Comparison of ENCODE assay signal across 11 cellular contexts in genomic region chr6:168157272-168158007, GRCh38.
DNase-seq lines count a peak whose midpoint lies in the region.
"Had no signal": no experiment of that assay in that cellular context is flagged by ENCODE, and none has a peak within 500 bp of the region (broad histone marks: within the 10 kb centered on the region; RNA-seq: fewer than 3 reads in every experiment).

No MANE protein-coding gene starts in this region.

- peak overlapping the region; percentile 66; the same call in 1 of the 2 replicates for H3K27ac ChIP-seq in SK-N-MC
- H3K27ac ChIP-seq: 22Rv1 had no signal

- H3K9ac ChIP-seq in SK-N-MC (ENCODE audit: insufficient read length) = peak overlapping the region; percentile 11

- intact Hi-C loops in activated T-helper 1 cell treated with anti-CD3 and anti-CD28 coated beads, Interleukin-12 subunit alpha, Interleukin-12 subunit beta, Interleukin-2, Interleukin-4 antibody, amounts not matched to agents 30 ng/mL and 10 ng/mL and 1 ng/mL, durations not matched to agents 14 hours and 24 hours and 36 hours (cut with micrococcal nuclease) = no loop called here

- DNase-seq in NCI-H1417 (lab: John Stamatoyannopoulos, UW) = peak in 2 of 3 experiments; percentile 50 to 76
- no peak for DNase-seq in NCI-H1417 treated with DMSO at 0.1 percent for 48 hours (lab: John Stamatoyannopoulos, UW)
- DNase-seq in SK-N-MC (ENCODE audit: low read depth, low spot score) = no peak
- DNase-seq in iPS-NIHi11 (ENCODE audit: low spot score) = peak; percentile 45
- peak; percentile 37 for DNase-seq in smooth muscle cell of the brain vasculature (ENCODE audit: low read depth, low spot score)
- no peak for DNase-seq in iPS-NIHi7 (ENCODE audit: extremely low spot score)
- DNase-seq in activated T-helper 1 cell treated with anti-CD3 and anti-CD28 coated beads, Interleukin-12 subunit alpha, Interleukin-12 subunit beta, Interleukin-2, Interleukin-4 antibody, amounts not matched to agents 30 ng/mL and 10 ng/mL and 1 ng/mL, durations not matched to agents 14 hours and 24 hours and 36 hours (ENCODE audit: low spot score) = no peak
- no peak for DNase-seq in activated effector memory CD4-positive, alpha-beta T cell treated with Interleukin-2 at 50 U/mL for 16 hours
- DNase-seq: dorsolateral prefrontal cortex, NCI-H2171 treated with DMSO at 0.1 percent for 48 hours had no signal

- H3K36me3 ChIP-seq in SK-N-MC (ENCODE audit: insufficient read depth, low read length) = no peaks in the 10 kb centered on the region

- no peak overlapping the region for H3K4me3 Mint-ChIP-seq in activated T-helper 1 cell treated with anti-CD3 and anti-CD28 coated beads, Interleukin-12 subunit alpha, Interleukin-12 subunit beta, Interleukin-2, Interleukin-4 antibody, amounts not matched to agents 30 ng/mL and 10 ng/mL and 1 ng/mL, durations not matched to agents 14 hours and 24 hours and 36 hours

- no peaks in the 10 kb centered on the region for H3K9me3 ChIP-seq in SK-N-MC (ENCODE audit: low read depth, low read length)

- H3K4me3 ChIP-seq in SK-N-MC = peak overlapping the region; percentile 37

- H3K9me3 Mint-ChIP-seq in activated T-helper 1 cell treated with anti-CD3 and anti-CD28 coated beads, Interleukin-12 subunit alpha, Interleukin-12 subunit beta, Interleukin-2, Interleukin-4 antibody, amounts not matched to agents 30 ng/mL and 10 ng/mL and 1 ng/mL, durations not matched to agents 14 hours and 24 hours and 36 hours = no peaks in the 10 kb centered on the region

- no peaks in the 10 kb centered on the region for H3K4me1 Mint-ChIP-seq in activated T-helper 1 cell treated with anti-CD3 and anti-CD28 coated beads, Interleukin-12 subunit alpha, Interleukin-12 subunit beta, Interleukin-2, Interleukin-4 antibody, amounts not matched to agents 30 ng/mL and 10 ng/mL and 1 ng/mL, durations not matched to agents 14 hours and 24 hours and 36 hours (ENCODE audit: low read depth)

- no peak overlapping the region for H3K27ac Mint-ChIP-seq in activated T-helper 1 cell treated with anti-CD3 and anti-CD28 coated beads, Interleukin-12 subunit alpha, Interleukin-12 subunit beta, Interleukin-2, Interleukin-4 antibody, amounts not matched to agents 30 ng/mL and 10 ng/mL and 1 ng/mL, durations not matched to agents 14 hours and 24 hours and 36 hours

- no peaks in the 10 kb centered on the region for H3K36me3 Mint-ChIP-seq in activated T-helper 1 cell treated with anti-CD3 and anti-CD28 coated beads, Interleukin-12 subunit alpha, Interleukin-12 subunit beta, Interleukin-2, Interleukin-4 antibody, amounts not matched to agents 30 ng/mL and 10 ng/mL and 1 ng/mL, durations not matched to agents 14 hours and 24 hours and 36 hours (ENCODE audit: low read depth)

- H3K27me3 Mint-ChIP-seq in activated T-helper 1 cell treated with anti-CD3 and anti-CD28 coated beads, Interleukin-12 subunit alpha, Interleukin-12 subunit beta, Interleukin-2, Interleukin-4 antibody, amounts not matched to agents 30 ng/mL and 10 ng/mL and 1 ng/mL, durations not matched to agents 14 hours and 24 hours and 36 hours (ENCODE audit: insufficient read depth) = peaks cover 2% of the 10 kb centered on the region

Comparison
In these comparisons a context has a peak if more than half of its experiments do, and no peak if none do; other contexts are left out.
1. DNase-seq: peak in NCI-H1417 (2 of 3), iPS-NIHi11 (single experiment) and smooth muscle cell of the brain vasculature (single experiment); none in NCI-H1417 treated with DMSO at 0.1 percent for 48 hours (single experiment), SK-N-MC (single experiment), iPS-NIHi7 (single experiment), activated T-helper 1 cell treated with anti-CD3 and anti-CD28 coated beads, Interleukin-12 subunit alpha, Interleukin-12 subunit beta, Interleukin-2, Interleukin-4 antibody, amounts not matched to agents 30 ng/mL and 10 ng/mL and 1 ng/mL, durations not matched to agents 14 hours and 24 hours and 36 hours (single experiment) and activated effector memory CD4-positive, alpha-beta T cell treated with Interleukin-2 at 50 U/mL for 16 hours (single experiment).